In genomic region chr3:125032683-125033082, GRCh38 we compare ENCODE assay signal across 18 cellular contexts. TPM values are rescaled to one million over a fixed set of nuclear protein-coding genes. Genes with fewer than 3 reads are reported as not detected.
DNase-seq lines count a peak whose midpoint lies in the region; ATAC-seq, FAIRE-seq and TF ChIP-seq lines count a peak whose summit lies in the region.
"Had no signal": no experiment of that assay in that cellular context is flagged by ENCODE, and none has a peak within 500 bp of the region (broad histone marks: within the 10 kb centered on the region; RNA-seq: fewer than 3 reads in every experiment).

No MANE protein-coding gene starts in this region.

- peaks cover 12% of the 10 kb centered on the region for H3K9me3 Mint-ChIP-seq in neural crest cell

- peak overlapping the region; percentile 5 for H3K27ac Mint-ChIP-seq in neural crest cell (ENCODE audit: unreplicated experiment)

- FAIRE-seq in GM12892 (lab: Jason Lieb, UNC): no peak
- FAIRE-seq: endometrium, TTC549 had no signal

- 54 to 69% (median 64%) methylated on average over 3 of the region's 3 CpGs for WGBS in heart left ventricle, 4 donors

- H3K4me3 Mint-ChIP-seq in neural crest cell: peak overlapping the region; percentile 41

- H3K36me3 ChIP-seq in heart left ventricle (peaks cover 0 to 23% (median 18%) of the 10 kb centered on the region in 9 donors), tibial artery (peaks cover 9 to 17% (median 14%) of the 10 kb centered on the region in 3 donors)

- H3K27me3 Mint-ChIP-seq in neural crest cell (ENCODE audit: low read depth): peaks cover 2% of the 10 kb centered on the region
- H3K27me3 Mint-ChIP-seq: IgD-negative memory B cell had no signal

- H3K36me3 Mint-ChIP-seq in neural crest cell (ENCODE audit: low read depth): peaks cover 27% of the 10 kb centered on the region

- TF ChIP-seq CTCF in heart left ventricle (IDR thresholded peaks at IDR 0.05) (no peak), neural crest cell (conservative IDR thresholded peaks at IDR 0.05) (no peak), tibial artery (IDR thresholded peaks at IDR 0.05) (no peak)

- H3K27me3 ChIP-seq in heart left ventricle (no peaks in the 10 kb centered on the region), tibial artery (no peaks in the 10 kb centered on the region)
- H3K27me3 ChIP-seq: foreskin keratinocyte, tibial nerve had no signal

- peaks cover 23% of the 10 kb centered on the region for H3K4me1 Mint-ChIP-seq in neural crest cell

- intact Hi-C loops in Right ventricle myocardium inferior (cut with DNase I): no loop called here
- intact Hi-C loops in cardiac septum (cut with DNase I): no loop called here
- intact Hi-C loops in heart left ventricle (cut with DNase I): no loop called here
- intact Hi-C loops in tibial artery (cut with DNase I; ENCODE audit: low total_unique reads): no loop called here

- H3K9me3 ChIP-seq in heart left ventricle: peaks cover 0 to 11% (median 0%) of the 10 kb centered on the region in 12 donors
- H3K9me3 ChIP-seq in tibial artery: no peaks in the 10 kb centered on the region

- H3K4me1 ChIP-seq in heart left ventricle: peaks cover 3 to 72% (median 36%) of the 10 kb centered on the region in 12 donors
- peaks cover 0 to 24% (median 5%) of the 10 kb centered on the region in 4 donors for H3K4me1 ChIP-seq in tibial artery

- H3K27ac ChIP-seq in heart left ventricle (peak overlapping the region in 10 of 12 donors; percentile 6 to 65 (median 36)), tibial artery (no peak overlapping the region)
- H3K27ac ChIP-seq: foreskin keratinocyte, tibial nerve had no signal

- ATAC-seq in Right ventricle myocardium inferior (peak; percentile 21), heart left ventricle (peak in 3 of 4 donors; percentile 32 to 54 (median 43))
- ATAC-seq: foreskin keratinocyte had no signal

- TF ChIP-seq POLR2A in heart left ventricle (IDR thresholded peaks at IDR 0.05): no peak
- no peak for TF ChIP-seq POLR2A in GM12892 (IDR thresholded peaks at IDR 0.05; ENCODE audit: low read depth, low read length)

- DNase-seq in Right ventricle myocardium inferior (ENCODE audit: missing footprints) (no peak), cardiac septum (ENCODE audit: low spot score) (no peak), heart left ventricle (peak in 1 of 5 donors; percentile 35), neural crest cell (ENCODE audit: low read depth, low spot score) (no peak), NCI-H510A treated with DMSO at 0.1 percent for 48 hours (lab: John Stamatoyannopoulos, UW) (no peak), tibial artery (no peak), GM12892 (ENCODE audit: insufficient read length) (no peak), NCI-H2029 (lab: John Stamatoyannopoulos, UW) (no peak)
- DNase-seq: cerebellar nuclear complex; foreskin keratinocyte; mammary epithelial cell; NCI-H2107; nucleus accumbens; stimulated activated CD4-positive, alpha-beta T cell treated with anti-CD3 and anti-CD28 coated beads, Interleukin-4, amount 100 ng/mL, for 4 hours had no signal

- H3K4me3 ChIP-seq in heart left ventricle: no peak overlapping the region
- no peak overlapping the region for H3K4me3 ChIP-seq in tibial artery
- H3K4me3 ChIP-seq: tibial nerve had no signal

RNA-seq across cellular contexts. Expression of gene HEG1, which starts 23.1 kb away (rescaled TPM):
- total RNA-seq in Right ventricle myocardium inferior (95.0 TPM), cardiac septum (151 TPM), heart left ventricle (100 to 1,000 TPM in 6 of 9 donors, 10 to 100 TPM in 3; 68.1 to 211 (median 121) TPM), neural crest cell (32.0 and 33.8 TPM in 2 replicates)
- 10 to 100 TPM; 23.7 to 39.0 TPM for polyA plus RNA-seq in heart left ventricle
- 13.3 TPM for polyA plus RNA-seq in GM12892 (2012; ENCODE audit: missing spikeins)

Comparison
In these comparisons a context has a peak if more than half of its experiments do, and no peak if none do; other contexts are left out.
1. H3K27ac ChIP-seq: peak in heart left ventricle (10 of 12); none in tibial artery (0 of 2).